26 cellular contexts compared by ENCODE assay signal in genomic region chr1:62285440-62285839, GRCh38. TPM values are rescaled to one million over a fixed set of nuclear protein-coding genes. Genes with fewer than 3 reads are reported as not detected.
DNase-seq lines count a peak whose midpoint lies in the region; ATAC-seq, FAIRE-seq and TF ChIP-seq lines count a peak whose summit lies in the region.
"Had no signal": no experiment of that assay in that cellular context is flagged by ENCODE, and none has a peak within 500 bp of the region (broad histone marks: within the 10 kb centered on the region; RNA-seq: fewer than 3 reads in every experiment).

No MANE protein-coding gene starts in this region.

- DNase-seq in DMS79 treated with DMSO at 0.1 percent for 48 hours (lab: John Stamatoyannopoulos, UW) (peak; percentile 84), H1 (ENCODE audit: low read depth in 1 of 2, low spot score in 2 of 2) (no peak), neuronal stem cell (ENCODE audit: low spot score) (no peak), left cardiac atrium (no peak), brain microvascular endothelial cell (no peak)
- DNase-seq: ACHN; activated CD4-positive, alpha-beta T cell treated with anti-CD3 and anti-CD28 coated beads for 48 hours; activated gamma-delta T cell; activated T-cell treated with anti-CD3 and anti-CD28 coated beads, Interleukin-2, amount 50 U/mL, for 24 hours; erythroblast; GF-D8; mesenchymal stem cell; NCI-H1048; NCI-H1694; NCI-H2171; occipital lobe; SHP77; tibial artery had no signal

- TF ChIP-seq CTCF in VCaP (conservative IDR thresholded peaks at IDR 0.05): no peak
- no peak for TF ChIP-seq CTCF in H1 (IDR thresholded peaks at IDR 0.05; ENCODE audit: control extremely low read depth in 1 of 3, insufficient read depth in 1 of 3, low read depth in 1 of 3, low read length in 3 of 3)
- TF ChIP-seq CTCF in brain microvascular endothelial cell (IDR thresholded peaks at IDR 0.05; ENCODE audit: low read depth, low read length, missing control alignments): no peak

- TF ChIP-seq RAD21 in H1 (IDR thresholded peaks at IDR 0.05 in 1 of 2, conservative IDR thresholded peaks at IDR 0.05 in 1 of 2; ENCODE audit: low read depth in 2 of 2, low read length in 2 of 2): no peak

- no peak for TF ChIP-seq POLR2A in H1 (IDR thresholded peaks at IDR 0.05; ENCODE audit: control extremely low read depth in 1 of 2, low read depth in 2 of 2, low read length in 2 of 2)

- in situ Hi-C loops in brain microvascular endothelial cell (cut with HindIII; ENCODE audit: low pct_ligation_motif_present, low sequenced_read_pairs): no loop called here

- no peak overlapping the region for H2BK12ac ChIP-seq in H1 (ENCODE audit: low read depth, low read length)
- H2BK12ac ChIP-seq in neuronal stem cell (ENCODE audit: low read length): no peak overlapping the region

- peak overlapping the region in 1 of 4 experiments; percentile 40; a peak in 4 of 8 replicates for H3K4me3 ChIP-seq in H1 (ENCODE audit: extremely low read depth in 1 of 4, insufficient read depth in 2 of 4, low read depth in 3 of 4, low read length in 4 of 4)
- no peak overlapping the region for H3K4me3 ChIP-seq in neuronal stem cell (ENCODE audit: low read length in 2 of 2)
- H3K4me3 ChIP-seq in brain microvascular endothelial cell (ENCODE audit: low read depth, low read length): no peak overlapping the region
- H3K4me3 ChIP-seq: tibial artery had no signal

- H3K4me2 ChIP-seq in H1 (ENCODE audit: insufficient read depth in 1 of 2, low read depth in 2 of 2, low read length in 2 of 2) (peak overlapping the region; percentile 61 to 63; a peak in 3 of 4 replicates), neuronal stem cell (ENCODE audit: insufficient read depth, low read length, poor library complexity, severe bottlenecking) (no peak overlapping the region)

- no peaks in the 10 kb centered on the region for H3K79me1 ChIP-seq in H1 (ENCODE audit: low read depth, low read length)
- H3K79me1 ChIP-seq in neuronal stem cell (ENCODE audit: low read depth, low read length): no peaks in the 10 kb centered on the region

- H2BK5ac ChIP-seq in H1 (ENCODE audit: low read depth, low read length): no peak overlapping the region
- no peak overlapping the region for H2BK5ac ChIP-seq in neuronal stem cell (ENCODE audit: low read length)

- H2BK120ac ChIP-seq in H1 (replicated peaks; ENCODE audit: low read depth, low read length) (no peak overlapping the region), neuronal stem cell (ENCODE audit: low read depth, low read length) (no peak overlapping the region)

- H2BK20ac ChIP-seq in H1 (ENCODE audit: low read length): no peak overlapping the region

- peaks cover 0 to 2% of the 10 kb centered on the region in 2 experiments for H4K20me1 ChIP-seq in H1 (replicated peaks in 1 of 2; ENCODE audit: control insufficient read depth in 1 of 2, insufficient read depth in 2 of 2, low read length in 2 of 2)

- no peak overlapping the region for H3K14ac ChIP-seq in H1 (ENCODE audit: insufficient read length)
- H3K14ac ChIP-seq in neuronal stem cell (ENCODE audit: low read length): no peak overlapping the region

- H3K23ac ChIP-seq in H1 (ENCODE audit: insufficient read length) (no peak overlapping the region), neuronal stem cell (ENCODE audit: low read depth, low read length, poor library complexity) (no peak overlapping the region)

- H3K36me3 ChIP-seq in H1 (ENCODE audit: control insufficient read depth in 2 of 4, insufficient read depth in 4 of 4, low read length in 3 of 4) (no peaks in the 10 kb centered on the region), neuronal stem cell (replicated peaks in 1 of 2; ENCODE audit: control insufficient read depth in 2 of 2, insufficient read depth in 2 of 2, low read length in 2 of 2) (no peaks in the 10 kb centered on the region), brain microvascular endothelial cell (replicated peaks) (no peaks in the 10 kb centered on the region)
- H3K36me3 ChIP-seq: tibial artery had no signal

- H4K91ac ChIP-seq in H1 (replicated peaks; ENCODE audit: insufficient read length, low read length): no peak overlapping the region
- no peak overlapping the region for H4K91ac ChIP-seq in neuronal stem cell (ENCODE audit: low read depth, low read length, poor library complexity)

- TF ChIP-seq EP300 in H1 (IDR thresholded peaks at IDR 0.05; ENCODE audit: borderline replicate concordance in 1 of 2, low read depth in 2 of 2, low read length in 2 of 2): no peak

- H3K56ac ChIP-seq in H1 (replicated peaks; ENCODE audit: insufficient read length, low read depth, low read length): no peak overlapping the region

- H4K8ac ChIP-seq in H1 (ENCODE audit: extremely low read depth, insufficient read depth, low read length): no peak overlapping the region
- H4K8ac ChIP-seq in neuronal stem cell (ENCODE audit: low read depth, low read length): no peak overlapping the region

- H3K4ac ChIP-seq in H1 (replicated peaks; ENCODE audit: insufficient read length, low read depth, low read length): no peak overlapping the region
- H3K4ac ChIP-seq in neuronal stem cell (ENCODE audit: low read length): no peak overlapping the region

- no peak overlapping the region for H3K18ac ChIP-seq in H1 (ENCODE audit: extremely low read depth, low read length)
- H3K18ac ChIP-seq in neuronal stem cell (ENCODE audit: low read length): no peak overlapping the region

- H3K9ac ChIP-seq in H1 (replicated peaks in 1 of 4; ENCODE audit: extremely low read depth in 1 of 4, low read depth in 3 of 4, low read length in 3 of 4): no peak overlapping the region
- no peak overlapping the region for H3K9ac ChIP-seq in neuronal stem cell (ENCODE audit: low read depth, low read length, poor library complexity)

- peaks cover 4 to 7% of the 10 kb centered on the region in 2 experiments; a peak in 1 of 4 replicates for H3K9me3 ChIP-seq in H1 (ENCODE audit: insufficient read depth in 2 of 2, low read depth in 1 of 2, low read length in 1 of 2)
- H3K9me3 ChIP-seq in neuronal stem cell (replicated peaks in 1 of 2; ENCODE audit: control insufficient read depth in 2 of 2, insufficient read depth in 1 of 2, low read depth in 1 of 2, low read length in 2 of 2): peaks cover 0 to 3% of the 10 kb centered on the region in 2 donors
- H3K9me3 ChIP-seq: tibial artery had no signal

- no peak overlapping the region for H4K5ac ChIP-seq in H1 (ENCODE audit: insufficient read length, low read depth, low read length)

- ATAC-seq in GM19467 (IDR thresholded peaks at IDR 0.05; ENCODE audit: unreplicated experiment) (no peak), left cardiac atrium (no peak), HG03442 (IDR thresholded peaks at IDR 0.05; ENCODE audit: unreplicated experiment) (no peak)
- ATAC-seq: HCT116 had no signal

- intact Hi-C loops in left cardiac atrium (cut with DNase I): no loop called here

- 55% methylated on average over 1 of the region's 1 CpG; no CpG with 5 or more reads in 1 of the 2 experiments for WGBS in H1 (ENCODE audit: extremely low coverage in 1 of 2, insufficient coverage in 1 of 2, insufficient read length in 1 of 2, insufficient replicate concordance in 2 of 2, low coverage in 1 of 2, low lambda C conversion rate in 2 of 2, missing lambda C conversion rate in 1 of 2), 2 experiments
- no CpG with 5 or more reads among the region's 1 CpG for WGBS in neuronal stem cell (ENCODE audit: extremely low coverage in 2 of 2, insufficient read length in 2 of 2, insufficient replicate concordance in 1 of 2), 2 donors

- no peak for FAIRE-seq in H1 (lab: Jason Lieb, UNC)
- FAIRE-seq: GM19239 had no signal

- POLR2A ChIA-PET in H1 (lab: Charles Lee; ENCODE audit: partially characterized antibody): interaction anchor here (0.7 to 1.6 kb wide), 10 partner anchors 10 to 151 kb away, joined by 3 to 8 read pairs (median 3); partner anchors contain the start of gene USP1

- H3K79me2 ChIP-seq in H1 (ENCODE audit: control insufficient read depth in 1 of 2, insufficient read depth in 2 of 2, low read length in 2 of 2): no peaks in the 10 kb centered on the region

- H2BK15ac ChIP-seq in H1 (ENCODE audit: low read length) (no peak overlapping the region), neuronal stem cell (ENCODE audit: low read length) (no peak overlapping the region)

- H3K27ac ChIP-seq in VCaP (peak overlapping the region; percentile 68), H1 (ENCODE audit: low read depth, low read length) (no peak overlapping the region), neuronal stem cell (replicated peaks; ENCODE audit: low read length) (no peak overlapping the region), brain microvascular endothelial cell (no peak overlapping the region)
- H3K27ac ChIP-seq: stomach, tibial artery had no signal

- H2AFZ ChIP-seq in H1 (ENCODE audit: low read length): no peak overlapping the region
- peak overlapping the region; percentile 68 for H2AFZ ChIP-seq in neuronal stem cell (ENCODE audit: low read length)

- no peaks in the 10 kb centered on the region for H3K23me2 ChIP-seq in H1 (ENCODE audit: low read depth, low read length)

- peaks cover 10 to 20% (median 15%) of the 10 kb centered on the region in 4 experiments for H3K4me1 ChIP-seq in H1 (replicated peaks in 1 of 4; ENCODE audit: control insufficient read depth in 3 of 4, insufficient read depth in 4 of 4, low read length in 3 of 4)
- H3K4me1 ChIP-seq in neuronal stem cell (ENCODE audit: control insufficient read depth in 2 of 2, insufficient read depth in 1 of 2, low read depth in 1 of 2, low read length in 2 of 2): peaks cover 13 to 39% of the 10 kb centered on the region in 2 donors

- no peak overlapping the region for H2AK5ac ChIP-seq in H1 (ENCODE audit: low read depth, low read length)
- no peak overlapping the region for H2AK5ac ChIP-seq in neuronal stem cell (ENCODE audit: low read depth, low read length)

- CTCF ChIA-PET in H1 (lab: Charles Lee; ENCODE audit: partially characterized antibody): interaction anchor here (0.6 to 3.0 kb wide), 10 partner anchors 9 to 1077 kb away, joined by 3 to 12 read pairs (median 3); no protein-coding TSS in a partner anchor

- H3K27me3 ChIP-seq in H1 (replicated peaks in 1 of 4; ENCODE audit: control insufficient read depth in 3 of 4, extremely low read depth in 1 of 4, insufficient read depth in 3 of 4, low read length in 3 of 4) (peaks cover 12 to 60% (median 47%) of the 10 kb centered on the region in 4 experiments), neuronal stem cell (ENCODE audit: control insufficient read depth in 3 of 3, insufficient read depth in 3 of 3, low read depth in 1 of 3, low read length in 3 of 3) (peaks cover 0 to 41% (median 6%) of the 10 kb centered on the region in 3 experiments), brain microvascular endothelial cell (replicated peaks) (peaks cover 15% of the 10 kb centered on the region)

RNA-seq across cellular contexts. Expression of gene KANK4, which starts 33.8 kb away (rescaled TPM):
- total RNA-seq in H1 (2021; fragmentation: NEBNext Ultra II Directional; extraction: Animal tissue kit (Norgen Biotek cat#: 25700)): 0.22 and 0.23 TPM in 2 replicates
- 0.26 and 0.28 TPM in 2 replicates for polyA plus RNA-seq in H1 (2011; rRNA removed)
- polyA plus RNA-seq in H1 (2011; cell fraction: cytosol; rRNA removed): 0.34 TPM
- 0.31 TPM for polyA plus RNA-seq in H1 (2011; cell fraction: nucleus; rRNA removed)
- polyA plus RNA-seq in H1 (2012, experiment 1 of 2): 0.25 to 0.51 TPM (median 0.26 TPM) in 4 replicates
- polyA plus RNA-seq in H1 (2012, experiment 2 of 2): 0.20 TPM
- 0.22 TPM for polyA plus RNA-seq in H1 (2013, experiment 1 of 2)
- polyA plus RNA-seq in H1 (2013, experiment 2 of 2): 0.11 TPM
- polyA minus RNA-seq in H1 (2011; rRNA and poly(A)+ RNA removed): 0.69 and 0.95 TPM in 2 replicates
- polyA minus RNA-seq in H1 (2011; cell fraction: cytosol; rRNA and poly(A)+ RNA removed): 0.37 TPM
- polyA minus RNA-seq in H1 (2011; cell fraction: nucleus; rRNA and poly(A)+ RNA removed): 0.40 TPM
- 2.5 TPM for polyA plus RNA-seq in neuronal stem cell (2013, experiment 1 of 2)
- polyA plus RNA-seq in neuronal stem cell (2013, experiment 2 of 2): 2.6 TPM
- total RNA-seq in left cardiac atrium: 1 to 10 TPM; 1.4 to 4.0 TPM
- total RNA-seq: activated CD8-positive, alpha-beta memory T cell treated with anti-CD3 and anti-CD28 coated beads for 36 hours; fibroblast of villous mesenchyme had no signal
